8 cellular contexts compared by ENCODE assay signal in the genomic region with DNA sequence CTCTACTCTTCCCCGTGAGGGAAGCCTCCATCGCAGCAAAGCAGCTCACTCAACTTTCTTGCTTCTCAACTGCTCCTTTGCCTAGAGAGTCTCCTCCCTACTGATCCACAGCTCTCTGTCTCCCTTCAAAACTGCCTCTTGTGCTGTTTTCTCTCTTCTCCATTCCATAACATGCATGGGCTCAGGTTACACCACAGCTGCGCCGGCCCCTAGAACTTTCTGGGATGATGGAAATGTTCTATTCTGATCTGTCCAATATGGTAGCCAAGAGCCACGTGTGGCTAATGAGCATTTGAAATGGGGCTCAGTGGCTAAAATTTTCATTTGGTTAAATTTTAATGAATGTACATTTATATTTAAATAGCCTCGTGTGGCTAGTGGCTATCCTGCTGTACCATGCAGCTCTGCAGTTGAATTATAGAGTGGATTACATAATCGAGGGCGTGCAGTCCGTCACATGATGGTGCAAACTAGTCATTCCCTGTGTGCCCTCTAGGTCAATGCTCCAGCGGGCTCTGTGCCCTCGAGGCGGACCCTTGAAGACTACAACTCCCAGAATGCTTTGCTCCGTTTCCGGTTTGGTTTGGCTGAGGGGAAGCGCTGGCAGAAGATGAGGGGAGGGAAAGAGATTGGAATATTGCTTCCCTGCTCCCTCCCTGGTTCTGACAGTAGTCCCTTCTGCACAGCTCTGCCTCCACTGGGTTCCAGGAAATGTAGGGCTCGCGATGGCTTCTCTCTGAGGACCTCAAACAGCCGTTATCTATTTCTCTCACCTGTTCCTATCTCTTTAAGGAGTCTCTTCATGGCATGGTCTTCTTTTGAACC.
A peak's percentile ranks its signal among the peaks of the same experiment; 100 is the strongest.
DNase-seq lines count a peak whose midpoint lies in the region; ATAC-seq, FAIRE-seq and TF ChIP-seq lines count a peak whose summit lies in the region.

No MANE protein-coding gene starts in this region.

- H3K27ac ChIP-seq in liver (ENCODE audit: low read depth in 1 of 2, low read length in 2 of 2): no peak overlapping the region
- H3K27ac ChIP-seq in CD4-positive, alpha-beta memory T cell (ENCODE audit: low read depth, low read length): no peak overlapping the region

- WGBS in liver: 32% methylated on average over 18 of the region's 18 CpGs

- peaks cover 2 to 22% (median 12%) of the 10 kb centered on the region in 8 donors for H3K9me3 Mint-ChIP-seq in CD4-positive, alpha-beta memory T cell

- peak overlapping the region in 1 of 8 donors; percentile 63 for H3K4me3 Mint-ChIP-seq in CD4-positive, alpha-beta memory T cell

- H3K36me3 ChIP-seq in bronchial epithelial cell (ENCODE audit: control insufficient read depth, insufficient read depth, low read length) (no peaks in the 10 kb centered on the region), liver (ENCODE audit: control insufficient read depth in 4 of 4, insufficient read depth in 3 of 4, low read depth in 1 of 4, low read length in 3 of 4) (no peaks in the 10 kb centered on the region)
- H3K36me3 ChIP-seq in CD4-positive, alpha-beta memory T cell (ENCODE audit: insufficient read depth, low read length): no peaks in the 10 kb centered on the region

- FAIRE-seq in bronchial epithelial cell (lab: Jason Lieb, UNC): no peak

- peaks cover 0 to 8% (median 3%) of the 10 kb centered on the region in 4 donors for H3K4me1 ChIP-seq in liver (ENCODE audit: control insufficient read depth in 4 of 4, insufficient read depth in 4 of 4, low read length in 3 of 4)
- H3K4me1 ChIP-seq in CD4-positive, alpha-beta memory T cell (ENCODE audit: insufficient read depth, low read length): no peaks in the 10 kb centered on the region

- no peak overlapping the region for H3K9ac ChIP-seq in liver (ENCODE audit: low read depth in 1 of 2, low read length in 2 of 2)

- peaks cover 0 to 4% (median 2%) of the 10 kb centered on the region in 4 donors for H3K9me3 ChIP-seq in liver (ENCODE audit: control insufficient read depth in 4 of 4, low read length in 3 of 4)
- H3K9me3 ChIP-seq in CD4-positive, alpha-beta memory T cell (ENCODE audit: control insufficient read depth in 1 of 2, low read length in 2 of 2): no peaks in the 10 kb centered on the region

- H3K27me3 Mint-ChIP-seq in CD4-positive, alpha-beta memory T cell: peaks cover 19 to 38% of the 10 kb centered on the region in 2 donors

- intact Hi-C loops in CD4-positive, alpha-beta memory T cell (cut with micrococcal nuclease): no loop called here

- POLR2A ChIA-PET in CD4-positive, alpha-beta memory T cell (lab: Charles Lee; ENCODE audit: partially characterized antibody): no interaction called here

- H3K4me3 ChIP-seq in bronchial epithelial cell (ENCODE audit: low read depth, low read length) (no peak overlapping the region), liver (ENCODE audit: low read depth in 1 of 3, low read length in 3 of 3) (peak overlapping the region in 2 of 3 donors; percentile 19 to 49)
- H3K4me3 ChIP-seq in CD4-positive, alpha-beta memory T cell (ENCODE audit: low read length in 2 of 2): no peak overlapping the region

- TF ChIP-seq CTCF in bronchial epithelial cell (IDR thresholded peaks at IDR 0.05; ENCODE audit: insufficient read depth, low read length, severe bottlenecking) (no peak), liver (IDR thresholded peaks at IDR 0.05; ENCODE audit: low read depth, low read length, missing input control) (no peak)

- H3K27me3 ChIP-seq in bronchial epithelial cell (ENCODE audit: control insufficient read depth, insufficient read depth, low read length) (no peaks in the 10 kb centered on the region), liver (ENCODE audit: control insufficient read depth in 4 of 4, insufficient read depth in 4 of 4, low read length in 3 of 4) (peaks cover 0 to 2% (median 0%) of the 10 kb centered on the region in 4 donors)
- H3K27me3 ChIP-seq in CD4-positive, alpha-beta memory T cell (ENCODE audit: insufficient read depth, low read length): peaks cover under 1% of the 10 kb centered on the region

- no peak overlapping the region for H3K27ac Mint-ChIP-seq in CD4-positive, alpha-beta memory T cell

- peak in 1 of 2 donors; percentile 10 for TF ChIP-seq RAD21 in liver (IDR thresholded peaks at IDR 0.05)

- H3K36me3 Mint-ChIP-seq in CD4-positive, alpha-beta memory T cell: peaks cover 0 to 4% of the 10 kb centered on the region in 2 donors

- ATAC-seq in GM21786 (IDR thresholded peaks at IDR 0.05; ENCODE audit: unreplicated experiment): no peak
- ATAC-seq in GM19397 (IDR thresholded peaks at IDR 0.05; ENCODE audit: unreplicated experiment): no peak

- DNase-seq in COLO668 (lab: John Stamatoyannopoulos, UW; ENCODE audit: unreplicated experiment) (peak; percentile 6), LoVo (ENCODE audit: low spot score) (peak; percentile 5), bronchial epithelial cell (ENCODE audit: low read depth) (peak; percentile 25), NCI-H510A treated with DMSO at 0.1 percent for 48 hours (lab: John Stamatoyannopoulos, UW) (no peak)
- no peak for DNase-seq in CD4-positive, alpha-beta memory T cell

- H3K4me1 Mint-ChIP-seq in CD4-positive, alpha-beta memory T cell: peaks cover 0 to 2% (median 0%) of the 10 kb centered on the region in 4 donors

- CTCF ChIA-PET in CD4-positive, alpha-beta memory T cell (lab: Charles Lee; ENCODE audit: partially characterized antibody): no interaction called here

TF ChIP-seq in liver, 16 proteins besides CTCF, POLR2A, EP300 and RAD21:
- no peak for TF ChIP-seq FOXA1 (IDR thresholded peaks at IDR 0.05)
- peak; percentile 95 to 99 for TF ChIP-seq JUND (IDR thresholded peaks at IDR 0.05)
- TF ChIP-seq, protein P1, sequence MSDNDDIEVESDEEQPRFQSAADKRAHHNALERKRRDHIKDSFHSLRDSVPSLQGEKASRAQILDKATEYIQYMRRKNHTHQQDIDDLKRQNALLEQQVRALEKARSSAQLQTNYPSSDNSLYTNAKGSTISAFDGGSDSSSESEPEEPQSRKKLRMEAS (IDR thresholded peaks at IDR 0.05): peak; percentile 79
- TF ChIP-seq, protein P2, sequence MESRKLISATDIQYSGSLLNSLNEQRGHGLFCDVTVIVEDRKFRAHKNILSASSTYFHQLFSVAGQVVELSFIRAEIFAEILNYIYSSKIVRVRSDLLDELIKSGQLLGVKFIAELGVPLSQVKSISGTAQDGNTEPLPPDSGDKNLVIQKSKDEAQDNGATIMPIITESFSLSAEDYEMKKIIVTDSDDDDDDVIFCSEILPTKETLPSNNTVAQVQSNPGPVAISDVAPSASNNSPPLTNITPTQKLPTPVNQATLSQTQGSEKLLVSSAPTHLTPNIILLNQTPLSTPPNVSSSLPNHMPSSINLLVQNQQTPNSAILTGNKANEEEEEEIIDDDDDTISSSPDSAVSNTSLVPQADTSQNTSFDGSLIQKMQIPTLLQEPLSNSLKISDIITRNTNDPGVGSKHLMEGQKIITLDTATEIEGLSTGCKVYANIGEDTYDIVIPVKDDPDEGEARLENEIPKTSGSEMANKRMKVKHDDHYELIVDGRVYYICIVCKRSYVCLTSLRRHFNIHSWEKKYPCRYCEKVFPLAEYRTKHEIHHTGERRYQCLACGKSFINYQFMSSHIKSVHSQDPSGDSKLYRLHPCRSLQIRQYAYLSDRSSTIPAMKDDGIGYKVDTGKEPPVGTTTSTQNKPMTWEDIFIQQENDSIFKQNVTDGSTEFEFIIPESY (IDR thresholded peaks at IDR 0.05): peak; percentile 90
- peak; percentile 50 for TF ChIP-seq SP1 (IDR thresholded peaks at IDR 0.05)
- TF ChIP-seq, protein P3, sequence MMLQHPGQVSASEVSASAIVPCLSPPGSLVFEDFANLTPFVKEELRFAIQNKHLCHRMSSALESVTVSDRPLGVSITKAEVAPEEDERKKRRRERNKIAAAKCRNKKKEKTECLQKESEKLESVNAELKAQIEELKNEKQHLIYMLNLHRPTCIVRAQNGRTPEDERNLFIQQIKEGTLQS (IDR thresholded peaks at IDR 0.05): peak; percentile 94
- TF ChIP-seq EGR1 (IDR thresholded peaks at IDR 0.05; ENCODE audit: low read depth in 2 of 2): peak in 1 of 2 donors; percentile 87
- TF ChIP-seq TAF1 (conservative IDR thresholded peaks at IDR 0.05): no peak
- no peak for TF ChIP-seq FOXA2 (IDR thresholded peaks at IDR 0.05)
- peak; percentile 15 for TF ChIP-seq HNF4G (IDR thresholded peaks at IDR 0.05)
- TF ChIP-seq RXRA (IDR thresholded peaks at IDR 0.05): peak; percentile 100
- TF ChIP-seq, protein P4, sequence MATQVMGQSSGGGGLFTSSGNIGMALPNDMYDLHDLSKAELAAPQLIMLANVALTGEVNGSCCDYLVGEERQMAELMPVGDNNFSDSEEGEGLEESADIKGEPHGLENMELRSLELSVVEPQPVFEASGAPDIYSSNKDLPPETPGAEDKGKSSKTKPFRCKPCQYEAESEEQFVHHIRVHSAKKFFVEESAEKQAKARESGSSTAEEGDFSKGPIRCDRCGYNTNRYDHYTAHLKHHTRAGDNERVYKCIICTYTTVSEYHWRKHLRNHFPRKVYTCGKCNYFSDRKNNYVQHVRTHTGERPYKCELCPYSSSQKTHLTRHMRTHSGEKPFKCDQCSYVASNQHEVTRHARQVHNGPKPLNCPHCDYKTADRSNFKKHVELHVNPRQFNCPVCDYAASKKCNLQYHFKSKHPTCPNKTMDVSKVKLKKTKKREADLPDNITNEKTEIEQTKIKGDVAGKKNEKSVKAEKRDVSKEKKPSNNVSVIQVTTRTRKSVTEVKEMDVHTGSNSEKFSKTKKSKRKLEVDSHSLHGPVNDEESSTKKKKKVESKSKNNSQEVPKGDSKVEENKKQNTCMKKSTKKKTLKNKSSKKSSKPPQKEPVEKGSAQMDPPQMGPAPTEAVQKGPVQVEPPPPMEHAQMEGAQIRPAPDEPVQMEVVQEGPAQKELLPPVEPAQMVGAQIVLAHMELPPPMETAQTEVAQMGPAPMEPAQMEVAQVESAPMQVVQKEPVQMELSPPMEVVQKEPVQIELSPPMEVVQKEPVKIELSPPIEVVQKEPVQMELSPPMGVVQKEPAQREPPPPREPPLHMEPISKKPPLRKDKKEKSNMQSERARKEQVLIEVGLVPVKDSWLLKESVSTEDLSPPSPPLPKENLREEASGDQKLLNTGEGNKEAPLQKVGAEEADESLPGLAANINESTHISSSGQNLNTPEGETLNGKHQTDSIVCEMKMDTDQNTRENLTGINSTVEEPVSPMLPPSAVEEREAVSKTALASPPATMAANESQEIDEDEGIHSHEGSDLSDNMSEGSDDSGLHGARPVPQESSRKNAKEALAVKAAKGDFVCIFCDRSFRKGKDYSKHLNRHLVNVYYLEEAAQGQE (IDR thresholded peaks at IDR 0.05): no peak
- peak; percentile 78 for TF ChIP-seq YY1 (IDR thresholded peaks at IDR 0.05)
- TF ChIP-seq GABPA (IDR thresholded peaks at IDR 0.05 in 1 of 2, conservative IDR thresholded peaks at IDR 0.05 in 1 of 2): peak; percentile 55 to 87
- TF ChIP-seq HNF4A (conservative IDR thresholded peaks at IDR 0.05): peak; percentile 73 to 80
- TF ChIP-seq NR2F2 (IDR thresholded peaks at IDR 0.05): no peak

Comparison
In these comparisons a context has a peak if more than half of its experiments do, and no peak if none do; other contexts are left out.
1. DNase-seq: peak in COLO668 (single experiment), LoVo (single experiment) and bronchial epithelial cell (single experiment); none in CD4-positive, alpha-beta memory T cell (0 of 5) and NCI-H510A treated with DMSO at 0.1 percent for 48 hours (single experiment).
2. H3K4me3 ChIP-seq: peak in liver (2 of 3); none in bronchial epithelial cell (single experiment) and CD4-positive, alpha-beta memory T cell (0 of 2).